ENCODE assay signal across 10 cellular contexts in the genomic region with DNA sequence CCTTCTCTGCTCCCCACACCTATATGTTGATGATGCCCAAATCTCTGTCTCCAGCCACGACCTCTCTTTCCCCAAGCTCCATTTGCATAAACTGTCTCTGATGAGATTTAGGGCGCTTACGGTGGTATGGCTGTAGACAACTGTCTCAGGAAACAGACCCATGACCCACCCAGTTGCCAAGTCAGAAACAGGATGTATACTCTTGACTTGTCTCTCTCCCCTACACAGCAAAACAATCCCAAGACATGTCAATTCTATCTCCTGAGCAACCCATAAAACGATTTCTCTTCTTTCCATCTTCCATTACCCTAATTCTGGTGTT. TPM values are rescaled to one million over a fixed set of nuclear protein-coding genes. Genes with fewer than 3 reads are reported as not detected.
DNase-seq lines count a peak whose midpoint lies in the region; ATAC-seq and TF ChIP-seq lines count a peak whose summit lies in the region.
"Had no signal": no experiment of that assay in that cellular context is flagged by ENCODE, and none has a peak within 500 bp of the region (broad histone marks: within the 10 kb centered on the region; RNA-seq: fewer than 3 reads in every experiment).

No MANE protein-coding gene starts in this region.

- no peaks in the 10 kb centered on the region for H3K79me2 ChIP-seq in PC-9 (ENCODE audit: low read depth)

- peaks cover 15 to 23% of the 10 kb centered on the region in 2 donors for H3K36me3 Mint-ChIP-seq in CD14-positive monocyte
- H3K36me3 Mint-ChIP-seq in activated T-helper 2 cell treated with anti-CD3 and anti-CD28 coated beads, Interferon-gamma antibody, Interleukin-2, Interleukin-4, amounts not matched to agents 10 μg/mL and 5 μg/mL and 100 μg/mL, durations not matched to agents 14 hours and 24 hours and 36 hours (ENCODE audit: low read depth) = peaks cover 17% of the 10 kb centered on the region
- peaks cover 5% of the 10 kb centered on the region for H3K36me3 Mint-ChIP-seq in progenitor cell of endocrine pancreas (ENCODE audit: insufficient read depth)

- H3K9me2 ChIP-seq in PC-9 (ENCODE audit: insufficient read depth) = no peaks in the 10 kb centered on the region

- CTCF ChIA-PET in PC-9 (lab: Charles Lee) = interaction anchor here (0.8 to 1.8 kb wide), 5 partner anchors 41 to 545 kb away, joined by 3 to 8 read pairs (median 5); no protein-coding TSS in a partner anchor

- H3K36me3 ChIP-seq in PC-9 (ENCODE audit: low read depth) = 0 out of 2 replicates have a peak, but pooled peaks cover 6% of the 10 kb centered on the region

- no peaks in the 10 kb centered on the region for H4K20me1 ChIP-seq in PC-9 (ENCODE audit: insufficient read depth)

- H3K4me2 ChIP-seq in PC-9 = no peak overlapping the region

- peaks cover 9% of the 10 kb centered on the region for H3F3A ChIP-seq in PC-9 (ENCODE audit: insufficient read depth, low read depth)

- no peak overlapping the region for H3K27ac ChIP-seq in PC-9
- H3K27ac ChIP-seq: thoracic aorta had no signal

- peaks cover 24% of the 10 kb centered on the region for H3K4me1 Mint-ChIP-seq in CD14-positive monocyte
- H3K4me1 Mint-ChIP-seq in activated T-helper 2 cell treated with anti-CD3 and anti-CD28 coated beads, Interferon-gamma antibody, Interleukin-2, Interleukin-4, amounts not matched to agents 10 μg/mL and 5 μg/mL and 100 μg/mL, durations not matched to agents 14 hours and 24 hours and 36 hours (ENCODE audit: low read depth) = peaks cover 31% of the 10 kb centered on the region
- peaks cover 3% of the 10 kb centered on the region for H3K4me1 Mint-ChIP-seq in progenitor cell of endocrine pancreas (ENCODE audit: low read depth)

- TF ChIP-seq CTCF in CD14-positive monocyte (IDR thresholded peaks at IDR 0.05) (no peak), progenitor cell of endocrine pancreas (IDR thresholded peaks at IDR 0.05; ENCODE audit: unreplicated experiment) (no peak), PC-9 (conservative IDR thresholded peaks at IDR 0.05) (no peak)

- H3K9me3 ChIP-seq in mononuclear cell (ENCODE audit: low read depth, low read length) (no peaks in the 10 kb centered on the region), PC-9 (ENCODE audit: insufficient read depth, low read depth) (no peaks in the 10 kb centered on the region)
- H3K9me3 ChIP-seq: thoracic aorta had no signal

- no peaks in the 10 kb centered on the region for H3K27me3 ChIP-seq in mononuclear cell (ENCODE audit: insufficient read depth, low read length)
- H3K27me3 ChIP-seq in PC-9 (ENCODE audit: insufficient read depth, low read depth) = no peaks in the 10 kb centered on the region

- H3K27ac Mint-ChIP-seq in CD14-positive monocyte (peak overlapping the region in 4 of 7 donors; percentile 1 to 64 (median 52)), progenitor cell of endocrine pancreas (no peak overlapping the region)
- no peak overlapping the region for H3K27ac Mint-ChIP-seq in activated T-helper 2 cell treated with anti-CD3 and anti-CD28 coated beads, Interferon-gamma antibody, Interleukin-2, Interleukin-4, amounts not matched to agents 10 μg/mL and 5 μg/mL and 100 μg/mL, durations not matched to agents 14 hours and 24 hours and 36 hours

- H3K4me3 ChIP-seq in mononuclear cell (ENCODE audit: low read length) (peak overlapping the region; percentile 30), PC-9 (no peak overlapping the region)

- intact Hi-C loops in CD14-positive monocyte (cut with micrococcal nuclease) = loop anchor here (5.0 to 10.0 kb wide), 3 partner anchors 52 to 60 kb away; no protein-coding TSS in a partner anchor
- intact Hi-C loops in activated T-helper 2 cell treated with anti-CD3 and anti-CD28 coated beads, Interferon-gamma antibody, Interleukin-2, Interleukin-4, amounts not matched to agents 10 μg/mL and 5 μg/mL and 100 μg/mL, durations not matched to agents 14 hours and 24 hours and 36 hours (cut with micrococcal nuclease) = loop anchor here (5.0 kb wide), 1 partner anchor 55 kb away; no protein-coding TSS in a partner anchor
- intact Hi-C loops in PC-9 (cut with micrococcal nuclease; ENCODE audit: unreplicated experiment) = loop anchor here (5.0 kb wide), 3 partner anchors 185 to 545 kb away; no protein-coding TSS in a partner anchor

- no TSS peak for BruUV-seq in PC-9 (replicated peaks; lab: Mats Ljungman, UMichigan)

- peaks cover 32% of the 10 kb centered on the region for H3K4me1 ChIP-seq in mononuclear cell (ENCODE audit: insufficient read depth, low read length)
- peaks cover 6% of the 10 kb centered on the region; the same call in 1 of the 2 replicates for H3K4me1 ChIP-seq in PC-9 (replicated peaks; ENCODE audit: insufficient read depth)

- H3K9me3 Mint-ChIP-seq in CD14-positive monocyte (no peaks in the 10 kb centered on the region), progenitor cell of endocrine pancreas (ENCODE audit: low read depth) (no peaks in the 10 kb centered on the region)
- H3K9me3 Mint-ChIP-seq in activated T-helper 2 cell treated with anti-CD3 and anti-CD28 coated beads, Interferon-gamma antibody, Interleukin-2, Interleukin-4, amounts not matched to agents 10 μg/mL and 5 μg/mL and 100 μg/mL, durations not matched to agents 14 hours and 24 hours and 36 hours = no peaks in the 10 kb centered on the region

- H3K4me3 Mint-ChIP-seq in CD14-positive monocyte = peak overlapping the region; percentile 68 to 91
- peak overlapping the region; percentile 67 for H3K4me3 Mint-ChIP-seq in activated T-helper 2 cell treated with anti-CD3 and anti-CD28 coated beads, Interferon-gamma antibody, Interleukin-2, Interleukin-4, amounts not matched to agents 10 μg/mL and 5 μg/mL and 100 μg/mL, durations not matched to agents 14 hours and 24 hours and 36 hours (ENCODE audit: low read depth)
- H3K4me3 Mint-ChIP-seq in progenitor cell of endocrine pancreas (ENCODE audit: low read depth) = no peak overlapping the region

- POLR2A ChIA-PET in PC-9 (lab: Charles Lee; ENCODE audit: unreplicated experiment) = no interaction called here

- no peak for DNase-seq in CD14-positive monocyte (ENCODE audit: low spot score)
- DNase-seq in activated T-helper 2 cell treated with anti-CD3 and anti-CD28 coated beads, Interferon-gamma antibody, Interleukin-2, Interleukin-4, amounts not matched to agents 10 μg/mL and 5 μg/mL and 100 μg/mL, durations not matched to agents 14 hours and 24 hours and 36 hours (ENCODE audit: low spot score) = no peak
- no peak for DNase-seq in progenitor cell of endocrine pancreas (ENCODE audit: low spot score, unreplicated experiment)
- no peak for DNase-seq in stimulated activated CD4-positive, alpha-beta T cell treated with anti-CD3 and anti-CD28 coated beads, Interleukin-15, amount 100 ng/mL, for 24 hours
- DNase-seq in PC-9 = no peak
- DNase-seq in NK-92 (lab: John Stamatoyannopoulos, UW; ENCODE audit: unreplicated experiment) = no peak
- DNase-seq: OCI-M1 had no signal

- peaks cover 14 to 26% (median 21%) of the 10 kb centered on the region in 3 donors for H3K27me3 Mint-ChIP-seq in CD14-positive monocyte (ENCODE audit: low read depth in 3 of 3)
- peaks cover 1% of the 10 kb centered on the region for H3K27me3 Mint-ChIP-seq in activated T-helper 2 cell treated with anti-CD3 and anti-CD28 coated beads, Interferon-gamma antibody, Interleukin-2, Interleukin-4, amounts not matched to agents 10 μg/mL and 5 μg/mL and 100 μg/mL, durations not matched to agents 14 hours and 24 hours and 36 hours (ENCODE audit: low read depth)
- peaks cover 16% of the 10 kb centered on the region for H3K27me3 Mint-ChIP-seq in progenitor cell of endocrine pancreas

- peak; percentile 35 for ATAC-seq in GM18498 (IDR thresholded peaks at IDR 0.05; ENCODE audit: unreplicated experiment)

- no peak overlapping the region for H2AFZ ChIP-seq in PC-9

RNA-seq across cellular contexts. Expression of gene GNL1, which starts 13.9 kb away (rescaled TPM):
- 10 to 100 TPM; 10.3 to 12.9 TPM for polyA plus RNA-seq in CD14-positive monocyte
- total RNA-seq in activated T-helper 2 cell treated with anti-CD3 and anti-CD28 coated beads, Interferon-gamma antibody, Interleukin-2, Interleukin-4, amounts not matched to agents 10 μg/mL and 5 μg/mL and 100 μg/mL, durations not matched to agents 14 hours and 24 hours and 36 hours = 79.8 and 88.2 TPM in 2 replicates
- total RNA-seq in mononuclear cell (40.8 TPM), progenitor cell of endocrine pancreas (75.2 and 81.9 TPM in 2 replicates), PC-9 (2021) (114 and 123 TPM in 2 replicates)

RNA-seq across cellular contexts. Expression of gene PRR3, which starts 14.7 kb away (rescaled TPM):
- polyA plus RNA-seq in CD14-positive monocyte = 1 to 10 TPM; 2.8 to 3.6 TPM
- 35.0 and 36.6 TPM in 2 replicates for total RNA-seq in activated T-helper 2 cell treated with anti-CD3 and anti-CD28 coated beads, Interferon-gamma antibody, Interleukin-2, Interleukin-4, amounts not matched to agents 10 μg/mL and 5 μg/mL and 100 μg/mL, durations not matched to agents 14 hours and 24 hours and 36 hours
- total RNA-seq in mononuclear cell = 6.8 TPM
- total RNA-seq in progenitor cell of endocrine pancreas = 16.6 and 19.7 TPM in 2 replicates
- 14.7 and 16.9 TPM in 2 replicates for total RNA-seq in PC-9 (2021)

RNA-seq across cellular contexts. Expression of gene ABCF1, which starts 28.9 kb away (rescaled TPM):
- 10 to 100 TPM in 1 of 2 donors, 1 to 10 TPM in 1; 7.5 to 14.6 TPM for polyA plus RNA-seq in CD14-positive monocyte
- 102 and 112 TPM in 2 replicates for total RNA-seq in activated T-helper 2 cell treated with anti-CD3 and anti-CD28 coated beads, Interferon-gamma antibody, Interleukin-2, Interleukin-4, amounts not matched to agents 10 μg/mL and 5 μg/mL and 100 μg/mL, durations not matched to agents 14 hours and 24 hours and 36 hours
- total RNA-seq in mononuclear cell = 30.5 TPM
- total RNA-seq in progenitor cell of endocrine pancreas = 72.0 and 78.7 TPM in 2 replicates
- total RNA-seq in PC-9 (2021) = 64.0 and 73.7 TPM in 2 replicates

RNA-seq across cellular contexts. Expression of gene HLA-E, which starts 53.1 kb away (rescaled TPM):
- 100 to 1,000 TPM; 870 to 944 TPM for polyA plus RNA-seq in CD14-positive monocyte
- 358 and 360 TPM in 2 replicates for total RNA-seq in activated T-helper 2 cell treated with anti-CD3 and anti-CD28 coated beads, Interferon-gamma antibody, Interleukin-2, Interleukin-4, amounts not matched to agents 10 μg/mL and 5 μg/mL and 100 μg/mL, durations not matched to agents 14 hours and 24 hours and 36 hours
- total RNA-seq in mononuclear cell (1,812 TPM), progenitor cell of endocrine pancreas (27.6 and 28.4 TPM in 2 replicates), PC-9 (2021) (125 and 160 TPM in 2 replicates)

Comparison
In these comparisons a context has a peak if more than half of its experiments do, and no peak if none do; other contexts are left out.
1. H3K27ac Mint-ChIP-seq: peak in CD14-positive monocyte (4 of 7); none in activated T-helper 2 cell treated with anti-CD3 and anti-CD28 coated beads, Interferon-gamma antibody, Interleukin-2, Interleukin-4, amounts not matched to agents 10 μg/mL and 5 μg/mL and 100 μg/mL, durations not matched to agents 14 hours and 24 hours and 36 hours (single experiment) and progenitor cell of endocrine pancreas (single experiment).